7 cellular contexts compared by ENCODE assay signal in the genomic region with DNA sequence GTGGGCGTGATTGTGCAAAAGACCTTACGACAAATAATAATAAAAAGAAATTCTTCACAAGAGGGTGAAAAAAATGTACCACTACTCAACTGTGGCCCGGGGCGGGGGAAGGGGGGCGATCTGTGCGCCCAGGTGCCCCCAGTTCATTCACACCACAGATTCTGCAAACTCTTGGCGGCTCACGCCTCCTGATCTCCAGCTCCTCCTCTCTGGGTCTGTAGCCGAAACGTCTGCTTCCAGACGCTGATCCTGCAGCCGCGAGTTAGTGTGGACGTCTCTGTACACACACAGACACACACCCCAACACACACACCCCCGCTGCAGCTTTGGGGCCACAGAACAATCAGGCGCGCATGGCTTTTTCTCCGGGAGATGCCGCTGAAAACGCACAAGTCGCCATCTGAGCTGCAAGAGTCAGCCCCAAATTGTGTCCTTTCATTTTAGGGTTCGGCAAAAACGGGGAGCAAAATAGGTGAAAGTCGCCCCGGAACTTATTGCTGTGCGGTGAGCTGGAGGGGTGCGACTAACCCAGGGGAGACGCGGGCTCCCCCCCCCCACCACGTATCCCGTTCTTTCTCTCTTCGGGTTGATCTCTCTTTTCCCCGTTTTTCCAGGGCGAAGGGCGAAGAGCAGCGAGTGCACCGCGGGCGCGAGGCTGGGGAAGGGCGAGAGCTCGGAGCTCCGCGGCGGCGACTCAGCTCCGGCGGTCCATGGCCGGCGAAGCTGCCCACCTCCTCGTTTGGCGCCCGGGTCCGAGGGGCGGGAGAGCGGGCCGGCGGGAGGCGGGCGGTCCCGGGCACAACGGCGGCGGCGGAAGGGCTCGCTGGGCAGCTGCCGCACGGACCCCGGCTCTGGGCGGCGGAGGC. TPM values are rescaled to one million over a fixed set of nuclear protein-coding genes. Genes with fewer than 3 reads are reported as not detected.
DNase-seq lines count a peak whose midpoint lies in the region; ATAC-seq and TF ChIP-seq lines count a peak whose summit lies in the region.

No MANE protein-coding gene starts in this region.

- no peaks in the 10 kb centered on the region for H3K4me1 ChIP-seq in breast epithelium
- H3K4me1 ChIP-seq in left lung: peaks cover 8 to 18% of the 10 kb centered on the region in 2 donors
- peaks cover 15% of the 10 kb centered on the region for H3K4me1 ChIP-seq in testis

- no peak for TF ChIP-seq POLR2A in breast epithelium (IDR thresholded peaks at IDR 0.05)
- no peak for TF ChIP-seq POLR2A in testis (IDR thresholded peaks at IDR 0.05)

- H3K27ac ChIP-seq in breast epithelium: peak overlapping the region; percentile 83 to 84
- peak overlapping the region; percentile 65 to 72 for H3K27ac ChIP-seq in left lung
- H3K27ac ChIP-seq in testis: peak overlapping the region; percentile 17 to 59

- ATAC-seq in left lung: peak; percentile 8

- no peaks in the 10 kb centered on the region for H3K9me3 ChIP-seq in breast epithelium
- H3K9me3 ChIP-seq in left lung: no peaks in the 10 kb centered on the region
- H3K9me3 ChIP-seq in testis: no peaks in the 10 kb centered on the region

- H3K4me3 ChIP-seq in GM12864 (ENCODE audit: low read depth, low read length): peak overlapping the region; percentile 76
- H3K4me3 ChIP-seq in breast epithelium: peak overlapping the region; percentile 51 to 91 (median 81)
- H3K4me3 ChIP-seq in left lung: peak overlapping the region; percentile 58 to 66
- peak overlapping the region; percentile 79 to 81 for H3K4me3 ChIP-seq in testis

- WGBS in testis, 2 donors: 0 to 1% methylated on average over 33 to 66 of the region's 71 CpGs

- H3K36me3 ChIP-seq in breast epithelium (no peaks in the 10 kb centered on the region), left lung (no peaks in the 10 kb centered on the region), testis (ENCODE audit: low read depth, missing control alignments) (no peaks in the 10 kb centered on the region)

- DNase-seq in GM12864 (ENCODE audit: low read depth) (no peak), NCI-H2227 (lab: John Stamatoyannopoulos, UW; ENCODE audit: unreplicated experiment) (peak; percentile 54), breast epithelium (ENCODE audit: low spot score in 2 of 2) (peak in 1 of 2 donors; percentile 49), left lung (peak in 1 of 2 donors; percentile 47), testis (peak; percentile 65), HuH-7 (ENCODE audit: low spot score) (no peak), LoVo (ENCODE audit: low spot score) (no peak)

- H3K27me3 ChIP-seq in breast epithelium: no peaks in the 10 kb centered on the region
- H3K27me3 ChIP-seq in left lung: peaks cover 9 to 100% of the 10 kb centered on the region in 2 donors
- H3K27me3 ChIP-seq in testis: no peaks in the 10 kb centered on the region

- intact Hi-C loops in breast epithelium (cut with DNase I; ENCODE audit: low total_unique reads): loop anchor here (2.0 kb wide), 1 partner anchor 75 kb away; no protein-coding TSS in a partner anchor
- intact Hi-C loops in left lung (cut with DNase I): loop anchor here in 1 of 2 donors (10.0 kb wide), 1 partner anchor 257 kb away; no protein-coding TSS in a partner anchor
- intact Hi-C loops in testis (cut with DNase I; ENCODE audit: low total_unique reads): loop anchor here (10.0 kb wide), 1 partner anchor 557 kb away; no protein-coding TSS in a partner anchor

- TF ChIP-seq CTCF in GM12864 (IDR thresholded peaks at IDR 0.05; ENCODE audit: low read depth, low read length, missing control alignments): no peak
- TF ChIP-seq CTCF in breast epithelium (IDR thresholded peaks at IDR 0.05): no peak
- no peak for TF ChIP-seq CTCF in left lung (IDR thresholded peaks at IDR 0.05)
- TF ChIP-seq CTCF in testis (IDR thresholded peaks at IDR 0.05): no peak

RNA-seq across cellular contexts. Expression of a gene that starts 0.5 kb away (rescaled TPM):
- total RNA-seq in breast epithelium (10 to 100 TPM in 2 of 3 donors, 1 to 10 TPM in 1; 7.0 to 54.7 (median 18.7) TPM), left lung (10 to 100 TPM; 16.8 to 18.7 TPM), testis (10 to 100 TPM; 11.1 to 12.4 TPM)
- polyA plus RNA-seq in testis (ENCODE audit: insufficient read depth, low read depth, low replicate concordance): 3.4 TPM

Comparison
In these comparisons a context has a peak if more than half of its experiments do, and no peak if none do; other contexts are left out.
1. DNase-seq: peak in NCI-H2227 (single experiment) and testis (single experiment); none in GM12864 (single experiment), HuH-7 (single experiment) and LoVo (single experiment).
2. Peak in every context shown above with its lines, with median percentiles within 50 percentile points of each other: H3K4me3 ChIP-seq and H3K27ac ChIP-seq.